In genomic region chr7:30278386-30278785, GRCh38 we compare ENCODE assay signal across 21 cellular contexts. TPM values are rescaled to one million over a fixed set of nuclear protein-coding genes. Genes with fewer than 3 reads are reported as not detected.
DNase-seq lines count a peak whose midpoint lies in the region; ATAC-seq and TF ChIP-seq lines count a peak whose summit lies in the region.
"Had no signal": no experiment of that assay in that cellular context is flagged by ENCODE, and none has a peak within 500 bp of the region (broad histone marks: within the 10 kb centered on the region; RNA-seq: fewer than 3 reads in every experiment).

No MANE protein-coding gene starts in this region.

- H3K4me1 ChIP-seq in OCI-LY7 (ENCODE audit: insufficient read depth, low read length, poor library complexity, severe bottlenecking): peaks cover 92% of the 10 kb centered on the region

- H3K27ac ChIP-seq in OCI-LY7 (ENCODE audit: low read depth, low read length, poor library complexity, severe bottlenecking): peak overlapping the region; percentile 70
- H3K27ac ChIP-seq: sigmoid colon had no signal

- TF ChIP-seq CTCF in OCI-LY7 (conservative IDR thresholded peaks at IDR 0.05; ENCODE audit: low read length) (no peak), nephron (IDR thresholded peaks at IDR 0.05; ENCODE audit: unreplicated experiment in 3 of 3) (no peak)

- no peaks in the 10 kb centered on the region for H3K9me3 Mint-ChIP-seq in nephron
- no peaks in the 10 kb centered on the region for H3K9me3 Mint-ChIP-seq in naive thymus-derived CD8-positive, alpha-beta T cell
- H3K9me3 Mint-ChIP-seq: activated naive CD8-positive, alpha-beta T cell treated with anti-CD3 and anti-CD28 coated beads, Interleukin-2, amount 10 ng/mL, durations not matched to agents 7 days and 5 days; H9; IgD-negative memory B cell; neural crest cell; stimulated activated naive B cell treated with anti-CD40 and anti-IgM and Interleukin-4, amounts not matched to agents 10 μg/mL and 1 μg/mL and 100 μg/mL, for 72 hours had no signal

- H3K27ac Mint-ChIP-seq in nephron: peak overlapping the region; percentile 10 to 45 (median 43)
- peak overlapping the region in 2 of 10 donors; percentile 45 to 48 for H3K27ac Mint-ChIP-seq in naive thymus-derived CD8-positive, alpha-beta T cell
- H3K27ac Mint-ChIP-seq: activated naive CD8-positive, alpha-beta T cell treated with anti-CD3 and anti-CD28 coated beads, Interleukin-2, amount 10 ng/mL, durations not matched to agents 7 days and 5 days; H9; IgD-negative memory B cell; stimulated activated naive B cell treated with anti-CD40 and anti-IgM and Interleukin-4, amounts not matched to agents 10 μg/mL and 1 μg/mL and 100 μg/mL, for 72 hours had no signal

- H3K4me3 Mint-ChIP-seq in nephron: peak overlapping the region in 1 of 3 experiments; percentile 7
- H3K4me3 Mint-ChIP-seq in naive thymus-derived CD8-positive, alpha-beta T cell: no peak overlapping the region
- H3K4me3 Mint-ChIP-seq: activated naive CD8-positive, alpha-beta T cell treated with anti-CD3 and anti-CD28 coated beads, Interleukin-2, amount 10 ng/mL, durations not matched to agents 7 days and 5 days; H9; IgD-negative memory B cell; neural crest cell; stimulated activated naive B cell treated with anti-CD40 and anti-IgM and Interleukin-4, amounts not matched to agents 10 μg/mL and 1 μg/mL and 100 μg/mL, for 72 hours had no signal

- 0 out of 2 replicates have a peak overlapping the region, but pooled peaks have one; percentile 68 for H3K4me2 ChIP-seq in OCI-LY7 (ENCODE audit: low read length)

- H3K4me3 ChIP-seq in OCI-LY7 (ENCODE audit: low read depth, low read length, poor library complexity, severe bottlenecking): no peak overlapping the region
- H3K4me3 ChIP-seq: sigmoid colon had no signal

- no peaks in the 10 kb centered on the region for H3K36me3 ChIP-seq in OCI-LY7 (ENCODE audit: insufficient read depth, low read length)
- H3K36me3 ChIP-seq: sigmoid colon had no signal

- H3K27me3 Mint-ChIP-seq in nephron (ENCODE audit: low read depth): no peaks in the 10 kb centered on the region
- peaks cover 0 to 4% (median 0%) of the 10 kb centered on the region in 5 donors for H3K27me3 Mint-ChIP-seq in naive thymus-derived CD8-positive, alpha-beta T cell
- H3K27me3 Mint-ChIP-seq: IgD-negative memory B cell; stimulated activated naive B cell treated with anti-CD40 and anti-IgM and Interleukin-4, amounts not matched to agents 10 μg/mL and 1 μg/mL and 100 μg/mL, for 72 hours had no signal

- H3K9me2 ChIP-seq in OCI-LY7 (ENCODE audit: insufficient read depth, low read length): no peaks in the 10 kb centered on the region

- intact Hi-C loops in OCI-LY7 (cut with micrococcal nuclease; ENCODE audit: unreplicated experiment): loop anchor here (5.0 kb wide), 1 partner anchor 169 kb away; no protein-coding TSS in a partner anchor

- H4K20me1 ChIP-seq in OCI-LY7 (ENCODE audit: insufficient read depth, low read length): no peaks in the 10 kb centered on the region

- POLR2A ChIA-PET in OCI-LY7 (lab: Charles Lee): interaction anchor here (0.6 to 3.3 kb wide), 18 partner anchors 8 to 291 kb away, joined by 3 to 19 read pairs (median 4); no protein-coding TSS in a partner anchor
- POLR2A ChIA-PET in naive thymus-derived CD8-positive, alpha-beta T cell (lab: Charles Lee): interaction anchor here (1.1 kb wide), 1 partner anchor 74 kb away, joined by 3 read pairs; no protein-coding TSS in a partner anchor

- H3K79me2 ChIP-seq in OCI-LY7 (ENCODE audit: insufficient read depth, low read depth, low read length): no peaks in the 10 kb centered on the region

- no TSS peak for BruUV-seq in OCI-LY7 (replicated peaks; lab: Mats Ljungman, UMichigan)

- peak overlapping the region; percentile 92; the same call in 1 of the 2 replicates for H2AFZ ChIP-seq in OCI-LY7 (ENCODE audit: low read length)

- no peak for ATAC-seq in HG03097 (IDR thresholded peaks at IDR 0.05; ENCODE audit: low FRiP score, unreplicated experiment)
- ATAC-seq in naive thymus-derived CD8-positive, alpha-beta T cell: no peak

- DNase-seq in DMS153 (lab: John Stamatoyannopoulos, UW) (peak; percentile 69), NCI-H1105 (lab: John Stamatoyannopoulos, UW) (peak; percentile 82), OCI-LY7 (ENCODE audit: low spot score) (no peak), NAMALWA (ENCODE audit: low spot score) (no peak)
- DNase-seq in naive thymus-derived CD8-positive, alpha-beta T cell: no peak
- DNase-seq in stimulated activated CD4-positive, alpha-beta T cell treated with anti-CD3 and anti-CD28 coated beads, Interleukin-12 subunit alpha, Interleukin-12 subunit beta, amount 100 ng/mL, for 4 hours: no peak
- DNase-seq: activated CD4-positive, alpha-beta T cell treated with anti-CD3 and anti-CD28 coated beads, Interleukin-2, amount 50 U/mL, for 1 hour; activated naive CD8-positive, alpha-beta T cell treated with anti-CD3 and anti-CD28 coated beads, Interleukin-2, amount 10 ng/mL, durations not matched to agents 7 days and 5 days; activated T-cell treated with anti-CD3 and anti-CD28 coated beads, Interleukin-2, amount 50 U/mL, for 1 hour; effector CD8-positive, alpha-beta T cell; EL; H9; hypothalamus; NCI-H1694; SIG-M5; sigmoid colon; stimulated activated naive B cell treated with anti-CD40 and anti-IgM and Interleukin-4, amounts not matched to agents 10 μg/mL and 1 μg/mL and 100 μg/mL, for 72 hours had no signal

- CTCF ChIA-PET in OCI-LY7 (lab: Charles Lee; ENCODE audit: unreplicated experiment): interaction anchor here (0.7 to 1.4 kb wide), 6 partner anchors 52 to 284 kb away, joined by 3 read pairs; no protein-coding TSS in a partner anchor

- no peaks in the 10 kb centered on the region for H3K36me3 Mint-ChIP-seq in nephron (ENCODE audit: low read depth)
- H3K36me3 Mint-ChIP-seq in naive thymus-derived CD8-positive, alpha-beta T cell: no peaks in the 10 kb centered on the region
- H3K36me3 Mint-ChIP-seq: activated naive CD8-positive, alpha-beta T cell treated with anti-CD3 and anti-CD28 coated beads, Interleukin-2, amount 10 ng/mL, durations not matched to agents 7 days and 5 days; IgD-negative memory B cell; stimulated activated naive B cell treated with anti-CD40 and anti-IgM and Interleukin-4, amounts not matched to agents 10 μg/mL and 1 μg/mL and 100 μg/mL, for 72 hours had no signal

- no peaks in the 10 kb centered on the region; the same call in 1 of the 2 replicates for H3K9me3 ChIP-seq in OCI-LY7 (ENCODE audit: low read length)
- H3K9me3 ChIP-seq: sigmoid colon had no signal

- H3K4me1 Mint-ChIP-seq in nephron: peaks cover 21% of the 10 kb centered on the region
- H3K4me1 Mint-ChIP-seq in naive thymus-derived CD8-positive, alpha-beta T cell: peaks cover 8 to 18% (median 9%) of the 10 kb centered on the region in 4 donors
- H3K4me1 Mint-ChIP-seq: neural crest cell had no signal

RNA-seq across cellular contexts. Expression of gene ZNRF2, which starts 6.0 kb away (rescaled TPM):
- 18.0 and 24.7 TPM in 2 replicates for total RNA-seq in OCI-LY7 (2014; rRNA removed; shearing (Covaris generic))
- 21.2 and 25.7 TPM in 2 replicates for total RNA-seq in OCI-LY7 (2022)
- 10 to 100 TPM; 28.8 to 29.4 TPM for total RNA-seq in naive thymus-derived CD8-positive, alpha-beta T cell
- polyA plus RNA-seq in naive thymus-derived CD8-positive, alpha-beta T cell: 1 to 10 TPM; 1.1 to 2.3 (median 2.2) TPM

Comparison
In these comparisons a context has a peak if more than half of its experiments do, and no peak if none do; other contexts are left out.
1. DNase-seq: peak in DMS153 (single experiment) and NCI-H1105 (single experiment); none in OCI-LY7 (single experiment), NAMALWA (single experiment), naive thymus-derived CD8-positive, alpha-beta T cell (0 of 10) and stimulated activated CD4-positive, alpha-beta T cell treated with anti-CD3 and anti-CD28 coated beads, Interleukin-12 subunit alpha, Interleukin-12 subunit beta, amount 100 ng/mL, for 4 hours (single experiment).